ENCODE assay signal across 19 cellular contexts in the genomic region with DNA sequence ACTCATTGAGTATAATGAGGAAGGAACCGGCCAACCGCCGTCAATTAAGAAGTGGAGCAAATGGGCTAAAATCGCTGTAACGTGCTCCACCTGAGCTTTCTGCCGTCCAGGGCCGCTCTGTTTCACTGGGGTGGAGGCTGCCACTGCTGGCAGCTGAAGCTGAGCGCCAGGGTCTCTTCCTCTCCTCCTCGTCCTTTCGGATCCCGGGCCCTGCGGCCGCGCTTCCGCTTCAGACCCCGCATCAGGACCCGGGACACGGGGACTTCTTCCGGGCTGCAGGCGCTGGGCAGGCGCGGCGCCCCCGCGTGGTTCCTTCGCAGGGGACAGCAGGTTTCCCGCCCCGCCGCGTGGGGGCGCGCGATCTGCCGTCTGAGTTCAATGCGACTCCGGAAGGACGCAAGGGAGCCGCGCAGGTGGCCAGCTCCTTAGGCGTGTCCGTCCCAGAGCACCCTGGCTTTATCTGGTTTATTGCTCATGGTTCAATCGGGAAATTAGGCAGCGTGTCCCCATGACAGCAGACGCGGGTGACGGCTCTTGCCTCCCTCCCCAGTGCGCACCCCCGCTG.
"Had no signal": no experiment of that assay in that cellular context is flagged by ENCODE, and none has a peak within 500 bp of the region (broad histone marks: within the 10 kb centered on the region; RNA-seq: fewer than 3 reads in every experiment).

No MANE protein-coding gene starts in this region.

- DNase-seq: activated CD4-positive, alpha-beta memory T cell treated with anti-CD3 and anti-CD28 coated beads for 36 hours; activated CD4-positive, alpha-beta T cell treated with anti-CD3 and anti-CD28 coated beads for 36 hours; activated T-cell treated with anti-CD3 and anti-CD28 coated beads for 4 hours; cerebellar nuclear complex; effector CD4-positive, alpha-beta T cell; esophagus squamous epithelium; hypothalamus; sigmoid colon; stimulated activated CD4-positive, alpha-beta T cell treated with anti-CD3 and anti-CD28 coated beads, Interleukin-4, amount 100 ng/mL, for 24 hours; stomach; T-helper 17 cell had no signal

- H3K4me1 Mint-ChIP-seq: activated CD4-positive, alpha-beta T cell treated with anti-CD3 and anti-CD28 coated beads for 36 hours; naive thymus-derived CD8-positive, alpha-beta T cell; stimulated activated effector memory CD8-positive, alpha-beta T cell treated with anti-CD3 and anti-CD28 coated beads, Interleukin-12 subunit alpha, Interleukin-12 subunit beta, amount 100 ng/mL, for 72 hours; T-helper 17 cell had no signal

- H3K4me3 ChIP-seq: esophagus squamous epithelium, pancreas, sigmoid colon, stomach had no signal

- H3K27me3 ChIP-seq: esophagus squamous epithelium, neutrophil, pancreas, sigmoid colon, stomach had no signal

- H3K9me3 ChIP-seq: neutrophil, pancreas, sigmoid colon had no signal

- H3K9me3 Mint-ChIP-seq: type B pancreatic cell had no signal

- ATAC-seq: activated CD4-positive, alpha-beta T cell treated with anti-CD3 and anti-CD28 coated beads for 36 hours; naive thymus-derived CD8-positive, alpha-beta T cell; pancreas; stimulated activated effector memory CD8-positive, alpha-beta T cell treated with anti-CD3 and anti-CD28 coated beads, Interleukin-12 subunit alpha, Interleukin-12 subunit beta, amount 100 ng/mL, for 72 hours; T-helper 17 cell had no signal

- H3K36me3 ChIP-seq: esophagus squamous epithelium, neutrophil, pancreas, sigmoid colon, stomach had no signal

- H3K36me3 Mint-ChIP-seq: activated CD4-positive, alpha-beta memory T cell treated with anti-CD3 and anti-CD28 coated beads for 36 hours; activated naive CD8-positive, alpha-beta T cell; stimulated activated effector memory CD8-positive, alpha-beta T cell treated with anti-CD3 and anti-CD28 coated beads, Interleukin-12 subunit alpha, Interleukin-12 subunit beta, amount 100 ng/mL, for 72 hours; type B pancreatic cell had no signal

- H3K27me3 Mint-ChIP-seq: activated CD4-positive, alpha-beta memory T cell treated with anti-CD3 and anti-CD28 coated beads for 36 hours; activated CD4-positive, alpha-beta T cell treated with anti-CD3 and anti-CD28 coated beads for 36 hours; activated naive CD8-positive, alpha-beta T cell; naive thymus-derived CD8-positive, alpha-beta T cell; T-helper 17 cell had no signal

- H3K27ac Mint-ChIP-seq: activated CD4-positive, alpha-beta memory T cell treated with anti-CD3 and anti-CD28 coated beads for 36 hours; activated CD4-positive, alpha-beta T cell treated with anti-CD3 and anti-CD28 coated beads for 36 hours; activated naive CD8-positive, alpha-beta T cell; naive thymus-derived CD8-positive, alpha-beta T cell; stimulated activated effector memory CD8-positive, alpha-beta T cell treated with anti-CD3 and anti-CD28 coated beads, Interleukin-12 subunit alpha, Interleukin-12 subunit beta, amount 100 ng/mL, for 72 hours; T-helper 17 cell; type B pancreatic cell had no signal

- H3K4me3 Mint-ChIP-seq: activated CD4-positive, alpha-beta memory T cell treated with anti-CD3 and anti-CD28 coated beads for 36 hours; activated CD4-positive, alpha-beta T cell treated with anti-CD3 and anti-CD28 coated beads for 36 hours; activated naive CD8-positive, alpha-beta T cell; naive thymus-derived CD8-positive, alpha-beta T cell; stimulated activated effector memory CD8-positive, alpha-beta T cell treated with anti-CD3 and anti-CD28 coated beads, Interleukin-12 subunit alpha, Interleukin-12 subunit beta, amount 100 ng/mL, for 72 hours; T-helper 17 cell; type B pancreatic cell had no signal

- H3K27ac ChIP-seq: esophagus squamous epithelium, neutrophil, pancreas, sigmoid colon, stomach, VCaP had no signal

- FAIRE-seq: bronchial epithelial cell, pancreas had no signal

- H3K4me1 ChIP-seq: esophagus squamous epithelium, pancreas, sigmoid colon, stomach had no signal
